Comparison of ENCODE assay signal across 8 cellular contexts in the genomic region with DNA sequence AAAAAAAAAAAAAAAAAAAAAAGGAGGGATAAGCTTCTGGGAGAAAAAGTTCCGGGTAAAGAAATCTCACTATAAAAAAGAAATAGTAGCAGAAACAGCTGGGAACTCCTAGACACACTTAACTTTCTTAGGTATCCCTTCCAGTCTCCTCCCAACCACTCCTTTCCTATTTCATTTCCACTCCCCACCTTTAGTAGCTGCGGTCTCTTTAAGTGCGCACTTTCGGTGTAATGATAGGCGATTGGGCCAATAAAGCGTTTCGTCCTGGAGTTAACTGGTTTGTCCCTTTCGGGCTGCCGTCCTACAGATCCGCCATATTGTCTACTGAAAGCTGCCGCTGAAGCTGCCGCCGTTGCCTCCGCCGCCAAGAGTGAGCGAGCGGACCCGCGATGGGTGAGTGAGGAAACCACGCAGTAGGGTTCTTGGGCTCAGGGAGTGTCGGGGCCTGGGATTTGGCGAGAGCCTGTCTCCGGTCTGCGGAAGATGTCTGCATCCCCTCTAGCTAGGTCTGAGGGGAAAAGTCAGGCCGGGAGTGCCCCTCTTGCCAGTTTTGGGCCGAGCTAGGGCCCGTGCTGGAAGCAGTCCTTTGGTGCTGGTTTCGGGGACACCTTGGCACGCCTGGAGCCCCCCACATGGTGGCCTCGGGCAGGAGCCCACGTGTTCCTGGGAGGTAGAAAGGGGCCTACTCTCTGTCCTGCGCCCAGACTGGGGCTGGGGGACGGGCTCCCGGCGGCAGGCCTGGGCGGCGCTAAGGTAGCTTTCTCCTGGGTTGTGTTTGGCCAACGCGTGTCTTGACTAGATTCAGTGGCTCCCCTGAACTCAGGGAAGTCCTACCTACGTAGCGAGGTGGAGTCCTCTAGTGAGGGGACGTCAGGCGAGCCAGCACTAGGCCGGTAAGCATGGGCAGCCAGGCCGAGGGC. TPM values are rescaled to one million over a fixed set of nuclear protein-coding genes. Genes with fewer than 3 reads are reported as not detected.
A peak's percentile ranks its signal among the peaks of the same experiment; 100 is the strongest.
DNase-seq lines count a peak whose midpoint lies in the region; ATAC-seq, FAIRE-seq and TF ChIP-seq lines count a peak whose summit lies in the region.

A gene (plus strand): TSS at position 315 of the 920 bp plus-strand sequence. CDS start 75 bp downstream, at position 390.

- peak within 1 kb of the TSS; percentile 99 for H3K27ac Mint-ChIP-seq in astrocyte (ENCODE audit: unreplicated experiment)

- TF ChIP-seq POLR2A in vagina (IDR thresholded peaks at IDR 0.05) = peak in 1 of 2 donors; percentile 34

- H3K4me1 ChIP-seq in astrocyte (ENCODE audit: insufficient read depth, low read length) (peaks cover 6% of the 10 kb centered on the region), rectal smooth muscle tissue (ENCODE audit: control insufficient read depth, insufficient read depth, low read length) (peaks cover 5% of the 10 kb centered on the region), vagina (peaks cover 48% of the 10 kb centered on the region)

- H3K9me3 Mint-ChIP-seq in astrocyte (ENCODE audit: unreplicated experiment) = no peaks in the 10 kb centered on the region

- H2AFZ ChIP-seq in astrocyte (ENCODE audit: low read depth, low read length) = peak within 1 kb of the TSS; percentile 89

- ATAC-seq in HG02970 (IDR thresholded peaks at IDR 0.05; ENCODE audit: low FRiP score, unreplicated experiment) = peak; percentile 71

- H3K27me3 Mint-ChIP-seq in astrocyte (ENCODE audit: low read depth, unreplicated experiment) = no peaks in the 10 kb centered on the region

- FAIRE-seq in astrocyte (lab: Jason Lieb, UNC) = no peak

- peak within 1 kb of the TSS; percentile 98 for H3K4me3 ChIP-seq in astrocyte (ENCODE audit: insufficient read depth, low read depth, low read length)
- H3K4me3 ChIP-seq in rectal smooth muscle tissue (ENCODE audit: low read length) = peak within 1 kb of the TSS; percentile 99
- peak within 1 kb of the TSS; percentile 76 to 86 for H3K4me3 ChIP-seq in vagina

- peak; percentile 85 for DNase-seq in GM13976 (ENCODE audit: low spot score)
- peak; percentile 95 to 99 for DNase-seq in NCI-H2081 (lab: John Stamatoyannopoulos, UW)
- peak; percentile 86 for DNase-seq in T-helper 9 cell
- peak; percentile 97 for DNase-seq in astrocyte (ENCODE audit: low read depth)
- DNase-seq in hepatic stellate cell (ENCODE audit: low spot score) = peak; percentile 82
- DNase-seq in vagina (ENCODE audit: extremely low spot score in 2 of 2) = peak in 1 of 2 donors; percentile 91

- TF ChIP-seq CTCF in GM13976 (IDR thresholded peaks at IDR 0.05; ENCODE audit: borderline replicate concordance, control extremely low read depth, extremely low read depth, insufficient read depth, missing control alignments) (no peak), astrocyte (IDR thresholded peaks at IDR 0.05; ENCODE audit: insufficient read depth, low read depth, low read length) (no peak), vagina (IDR thresholded peaks at IDR 0.05) (no peak)

- peak within 1 kb of the TSS; percentile 94 for H3K27ac ChIP-seq in astrocyte (ENCODE audit: low read depth, low read length)
- H3K27ac ChIP-seq in rectal smooth muscle tissue (ENCODE audit: low read depth, low read length) = peak within 1 kb of the TSS; percentile 86
- peak within 1 kb of the TSS; percentile 86 for H3K27ac ChIP-seq in vagina

- intact Hi-C loops in vagina (cut with DNase I) = no loop called here

- H3K9ac ChIP-seq in astrocyte (ENCODE audit: low read length) (peak within 1 kb of the TSS; percentile 99), rectal smooth muscle tissue (ENCODE audit: low read length) (peak within 1 kb of the TSS; percentile 94)

- peaks cover 50% of the 10 kb centered on the region for H4K20me1 ChIP-seq in astrocyte (ENCODE audit: insufficient read depth, low read length)

- no peaks in the 10 kb centered on the region for H3K27me3 ChIP-seq in astrocyte (ENCODE audit: insufficient read depth, low read length)
- H3K27me3 ChIP-seq in rectal smooth muscle tissue (ENCODE audit: control insufficient read depth, insufficient read depth, low read length) = no peaks in the 10 kb centered on the region
- no peaks in the 10 kb centered on the region for H3K27me3 ChIP-seq in vagina

- H3K36me3 Mint-ChIP-seq in astrocyte (ENCODE audit: low read depth, unreplicated experiment) = peaks cover 3% of the 10 kb centered on the region

- peak within 1 kb of the TSS; percentile 89 for H3K4me2 ChIP-seq in astrocyte (ENCODE audit: low read length)

- H3K4me1 Mint-ChIP-seq in astrocyte (ENCODE audit: low read depth, unreplicated experiment) = peaks cover 4% of the 10 kb centered on the region

- H3K79me2 ChIP-seq in astrocyte (ENCODE audit: insufficient read depth, low read length) = peaks cover 54% of the 10 kb centered on the region

- H3K9me3 ChIP-seq in astrocyte (ENCODE audit: insufficient read depth, low read depth, low read length) (no peaks in the 10 kb centered on the region), vagina (no peaks in the 10 kb centered on the region)

- peak within 1 kb of the TSS; percentile 99 for H3K4me3 Mint-ChIP-seq in astrocyte (ENCODE audit: unreplicated experiment)

- in situ Hi-C loops in GM13976 (cut with MboI; ENCODE audit: low sequenced_read_pairs, unreplicated experiment) = no loop called here

- H3K36me3 ChIP-seq in astrocyte (ENCODE audit: insufficient read depth, low read length) = no peaks in the 10 kb centered on the region
- H3K36me3 ChIP-seq in rectal smooth muscle tissue (ENCODE audit: control insufficient read depth, insufficient read depth, low read length) = no peaks in the 10 kb centered on the region
- no peaks in the 10 kb centered on the region for H3K36me3 ChIP-seq in vagina

RNA-seq across cellular contexts. Expression of the gene that starts here (rescaled TPM):
- total RNA-seq in astrocyte (113 and 122 TPM in 2 replicates), vagina (28.7 TPM)
